Comparison of ENCODE assay signal across 1 cellular context in the genomic region with DNA sequence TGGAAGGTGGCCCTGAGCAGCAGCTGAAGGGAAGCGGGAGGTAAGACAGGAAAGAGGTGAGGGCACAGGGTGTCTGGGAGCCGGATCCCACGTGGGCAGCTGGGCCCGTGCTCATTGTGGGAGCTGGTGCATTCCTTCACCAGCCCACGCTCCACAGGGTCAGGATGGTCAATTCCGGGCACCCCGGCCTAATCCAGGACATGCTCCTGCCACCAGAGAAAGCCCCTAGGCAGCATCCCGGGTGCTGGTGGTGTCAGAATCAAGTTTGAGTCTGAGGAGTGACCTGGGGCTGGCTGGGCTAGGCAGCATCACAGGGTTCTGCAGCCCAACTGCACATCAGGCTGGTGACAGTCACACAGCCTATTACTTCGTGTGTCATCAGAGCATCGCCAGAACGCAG.
TF ChIP-seq lines count a peak whose summit lies in the region.

No MANE protein-coding gene starts in this region.

TF ChIP-seq in GM23338, 12 proteins besides CTCF, POLR2A, EP300 and RAD21:
- TF ChIP-seq, protein P1, sequence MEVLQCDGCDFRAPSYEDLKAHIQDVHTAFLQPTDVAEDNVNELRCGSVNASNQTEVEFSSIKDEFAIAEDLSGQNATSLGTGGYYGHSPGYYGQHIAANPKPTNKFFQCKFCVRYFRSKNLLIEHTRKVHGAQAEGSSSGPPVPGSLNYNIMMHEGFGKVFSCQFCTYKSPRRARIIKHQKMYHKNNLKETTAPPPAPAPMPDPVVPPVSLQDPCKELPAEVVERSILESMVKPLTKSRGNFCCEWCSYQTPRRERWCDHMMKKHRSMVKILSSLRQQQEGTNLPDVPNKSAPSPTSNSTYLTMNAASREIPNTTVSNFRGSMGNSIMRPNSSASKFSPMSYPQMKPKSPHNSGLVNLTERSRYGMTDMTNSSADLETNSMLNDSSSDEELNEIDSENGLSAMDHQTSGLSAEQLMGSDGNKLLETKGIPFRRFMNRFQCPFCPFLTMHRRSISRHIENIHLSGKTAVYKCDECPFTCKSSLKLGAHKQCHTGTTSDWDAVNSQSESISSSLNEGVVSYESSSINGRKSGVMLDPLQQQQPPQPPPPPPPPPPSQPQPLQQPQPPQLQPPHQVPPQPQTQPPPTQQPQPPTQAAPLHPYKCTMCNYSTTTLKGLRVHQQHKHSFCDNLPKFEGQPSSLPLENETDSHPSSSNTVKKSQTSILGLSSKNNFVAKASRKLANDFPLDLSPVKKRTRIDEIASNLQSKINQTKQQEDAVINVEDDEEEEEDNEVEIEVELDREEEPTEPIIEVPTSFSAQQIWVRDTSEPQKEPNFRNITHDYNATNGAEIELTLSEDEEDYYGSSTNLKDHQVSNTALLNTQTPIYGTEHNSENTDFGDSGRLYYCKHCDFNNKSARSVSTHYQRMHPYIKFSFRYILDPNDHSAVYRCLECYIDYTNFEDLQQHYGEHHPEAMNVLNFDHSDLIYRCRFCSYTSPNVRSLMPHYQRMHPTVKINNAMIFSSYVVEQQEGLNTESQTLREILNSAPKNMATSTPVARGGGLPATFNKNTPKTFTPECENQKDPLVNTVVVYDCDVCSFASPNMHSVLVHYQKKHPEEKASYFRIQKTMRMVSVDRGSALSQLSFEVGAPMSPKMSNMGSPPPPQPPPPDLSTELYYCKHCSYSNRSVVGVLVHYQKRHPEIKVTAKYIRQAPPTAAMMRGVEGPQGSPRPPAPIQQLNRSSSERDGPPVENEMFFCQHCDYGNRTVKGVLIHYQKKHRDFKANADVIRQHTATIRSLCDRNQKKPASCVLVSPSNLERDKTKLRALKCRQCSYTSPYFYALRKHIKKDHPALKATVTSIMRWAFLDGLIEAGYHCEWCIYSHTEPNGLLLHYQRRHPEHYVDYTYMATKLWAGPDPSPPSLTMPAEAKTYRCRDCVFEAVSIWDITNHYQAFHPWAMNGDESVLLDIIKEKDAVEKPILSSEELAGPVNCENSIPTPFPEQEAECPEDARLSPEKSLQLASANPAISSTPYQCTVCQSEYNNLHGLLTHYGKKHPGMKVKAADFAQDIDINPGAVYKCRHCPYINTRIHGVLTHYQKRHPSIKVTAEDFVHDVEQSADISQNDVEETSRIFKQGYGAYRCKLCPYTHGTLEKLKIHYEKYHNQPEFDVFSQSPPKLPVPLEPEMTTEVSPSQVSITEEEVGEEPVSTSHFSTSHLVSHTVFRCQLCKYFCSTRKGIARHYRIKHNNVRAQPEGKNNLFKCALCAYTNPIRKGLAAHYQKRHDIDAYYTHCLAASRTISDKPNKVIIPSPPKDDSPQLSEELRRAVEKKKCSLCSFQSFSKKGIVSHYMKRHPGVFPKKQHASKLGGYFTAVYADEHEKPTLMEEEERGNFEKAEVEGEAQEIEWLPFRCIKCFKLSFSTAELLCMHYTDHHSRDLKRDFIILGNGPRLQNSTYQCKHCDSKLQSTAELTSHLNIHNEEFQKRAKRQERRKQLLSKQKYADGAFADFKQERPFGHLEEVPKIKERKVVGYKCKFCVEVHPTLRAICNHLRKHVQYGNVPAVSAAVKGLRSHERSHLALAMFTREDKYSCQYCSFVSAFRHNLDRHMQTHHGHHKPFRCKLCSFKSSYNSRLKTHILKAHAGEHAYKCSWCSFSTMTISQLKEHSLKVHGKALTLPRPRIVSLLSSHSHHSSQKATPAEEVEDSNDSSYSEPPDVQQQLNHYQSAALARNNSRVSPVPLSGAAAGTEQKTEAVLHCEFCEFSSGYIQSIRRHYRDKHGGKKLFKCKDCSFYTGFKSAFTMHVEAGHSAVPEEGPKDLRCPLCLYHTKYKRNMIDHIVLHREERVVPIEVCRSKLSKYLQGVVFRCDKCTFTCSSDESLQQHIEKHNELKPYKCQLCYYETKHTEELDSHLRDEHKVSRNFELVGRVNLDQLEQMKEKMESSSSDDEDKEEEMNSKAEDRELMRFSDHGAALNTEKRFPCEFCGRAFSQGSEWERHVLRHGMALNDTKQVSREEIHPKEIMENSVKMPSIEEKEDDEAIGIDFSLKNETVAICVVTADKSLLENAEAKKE (CRISPR knock-in tag; IDR thresholded peaks at IDR 0.05), result no peak
- TF ChIP-seq EZH2phosphoT487 (IDR thresholded peaks at IDR 0.05; ENCODE audit: unreplicated experiment), result no peak
